8 cellular contexts compared by ENCODE assay signal in the genomic region with DNA sequence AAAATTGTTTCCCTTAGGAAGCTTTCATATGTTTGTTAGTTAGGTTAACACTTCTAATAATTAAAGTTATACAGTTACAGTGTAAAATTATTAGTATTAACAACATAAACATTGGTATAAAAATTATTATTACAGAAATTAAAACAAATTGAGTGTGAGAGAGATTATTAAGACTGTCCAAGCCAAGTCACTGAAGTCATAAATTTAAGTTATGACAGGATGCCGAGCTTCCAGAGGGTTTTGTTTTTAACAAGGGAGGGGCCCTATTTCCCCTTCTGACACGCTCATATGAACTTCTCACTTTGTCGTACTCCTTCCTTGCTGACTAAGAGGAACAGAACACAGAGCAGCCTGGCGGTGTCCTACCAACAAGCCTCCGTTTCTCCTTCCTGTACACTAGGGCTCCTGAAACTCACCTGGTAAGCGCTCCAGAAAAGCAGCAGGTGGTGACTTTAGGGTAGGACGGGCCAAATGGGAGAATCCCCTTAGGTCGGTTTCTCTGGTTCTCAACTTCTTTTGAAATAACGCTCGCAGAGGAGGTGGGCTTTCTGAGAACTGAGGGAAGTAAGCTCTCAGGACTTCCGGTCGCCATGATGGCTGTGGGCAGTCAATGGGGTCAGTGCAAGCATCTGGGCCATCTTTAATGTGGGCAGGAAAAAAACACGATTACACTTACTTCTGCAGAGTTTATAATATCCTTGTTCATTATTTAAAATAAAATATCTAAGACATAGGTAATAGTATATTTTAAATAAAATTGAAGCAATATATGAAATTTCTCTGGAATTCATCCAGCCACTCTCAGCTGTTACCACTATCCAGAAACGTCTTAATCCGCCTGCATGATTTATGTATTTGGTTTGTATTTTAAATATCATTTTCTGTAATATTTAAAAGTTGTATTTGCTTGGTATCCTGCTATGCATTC. TPM values are rescaled to one million over a fixed set of nuclear protein-coding genes. Genes with fewer than 3 reads are reported as not detected.
DNase-seq lines count a peak whose midpoint lies in the region; ATAC-seq, FAIRE-seq and TF ChIP-seq lines count a peak whose summit lies in the region.

A gene with protein sequence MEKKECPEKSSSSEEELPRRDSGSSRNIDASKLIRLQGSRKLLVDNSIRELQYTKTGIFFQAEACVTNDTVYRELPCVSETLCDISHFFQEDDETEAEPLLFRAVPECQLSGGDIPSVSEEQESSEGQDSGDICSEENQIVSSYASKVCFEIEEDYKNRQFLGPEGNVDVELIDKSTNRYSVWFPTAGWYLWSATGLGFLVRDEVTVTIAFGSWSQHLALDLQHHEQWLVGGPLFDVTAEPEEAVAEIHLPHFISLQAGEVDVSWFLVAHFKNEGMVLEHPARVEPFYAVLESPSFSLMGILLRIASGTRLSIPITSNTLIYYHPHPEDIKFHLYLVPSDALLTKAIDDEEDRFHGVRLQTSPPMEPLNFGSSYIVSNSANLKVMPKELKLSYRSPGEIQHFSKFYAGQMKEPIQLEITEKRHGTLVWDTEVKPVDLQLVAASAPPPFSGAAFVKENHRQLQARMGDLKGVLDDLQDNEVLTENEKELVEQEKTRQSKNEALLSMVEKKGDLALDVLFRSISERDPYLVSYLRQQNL (minus strand): TSS at position 537 of the 928 bp plus-strand sequence. CDS start 14,892 bp downstream, outside the sequence.

- FAIRE-seq in HTR-8/SVneo (lab: Jason Lieb, UNC): no peak

- H3K27ac Mint-ChIP-seq in endodermal cell: peak within 1 kb of the TSS; percentile 99

- peaks cover 7% of the 10 kb centered on the region for H3K9me3 Mint-ChIP-seq in endodermal cell

- WGBS in endodermal cell (ENCODE audit: insufficient coverage in 1 of 2, insufficient read length in 1 of 2), 2 experiments: 27 to 41% methylated on average over 9 to 13 of the region's 15 CpGs
- WGBS in mesenchymal stem cell: 0% methylated on average over 11 of the region's 15 CpGs

- H3K9me3 ChIP-seq in NT2/D1 (ENCODE audit: insufficient read depth, low read length): peaks cover 11% of the 10 kb centered on the region; the same call in 1 of the 2 replicates
- peaks cover 4% of the 10 kb centered on the region for H3K9me3 ChIP-seq in endodermal cell (ENCODE audit: control insufficient read depth, low read length)
- no peaks in the 10 kb centered on the region for H3K9me3 ChIP-seq in mesenchymal stem cell (ENCODE audit: control insufficient read depth, low read length)

- H3K4me3 Mint-ChIP-seq in endodermal cell: peak within 1 kb of the TSS; percentile 90

- H3K9ac ChIP-seq in NT2/D1 (ENCODE audit: insufficient read length, low read depth) (peak within 1 kb of the TSS; percentile 36), endodermal cell (ENCODE audit: extremely low read depth, low read length, poor library complexity, severe bottlenecking) (peak within 1 kb of the TSS; percentile 86), mesenchymal stem cell (ENCODE audit: low read length) (peak within 1 kb of the TSS; percentile 96)

- H3K36me3 Mint-ChIP-seq in endodermal cell (ENCODE audit: low read depth): peaks cover 18% of the 10 kb centered on the region

- peak; percentile 58 for ATAC-seq in GM19438 (IDR thresholded peaks at IDR 0.05; ENCODE audit: low read depth, unreplicated experiment)

- H3K4me2 ChIP-seq in mesenchymal stem cell (ENCODE audit: low read length, poor library complexity, severe bottlenecking): peak within 1 kb of the TSS; percentile 66

- peak within 1 kb of the TSS; percentile 88 for H2BK5ac ChIP-seq in mesenchymal stem cell (ENCODE audit: low read depth, low read length, poor library complexity, severe bottlenecking)

- H3K27ac ChIP-seq in C4-2B (peak within 1 kb of the TSS; percentile 79), endodermal cell (ENCODE audit: low read depth, low read length) (peak within 1 kb of the TSS; percentile 74), mesenchymal stem cell (ENCODE audit: low read length, poor library complexity, severe bottlenecking) (peak within 1 kb of the TSS; percentile 100)

- peak within 1 kb of the TSS; percentile 14 for H4K91ac ChIP-seq in mesenchymal stem cell (ENCODE audit: low read length)

- peak within 1 kb of the TSS; percentile 46 to 94 for H3K18ac ChIP-seq in mesenchymal stem cell (ENCODE audit: low read depth in 1 of 2, low read length in 2 of 2)

- H3K4me1 Mint-ChIP-seq in endodermal cell: peaks cover 6% of the 10 kb centered on the region

- H3K27me3 ChIP-seq in NT2/D1 (ENCODE audit: insufficient read depth, insufficient read length) (peaks cover 5% of the 10 kb centered on the region), endodermal cell (ENCODE audit: control insufficient read depth, insufficient read depth, low read length, poor library complexity, severe bottlenecking) (no peaks in the 10 kb centered on the region), mesenchymal stem cell (ENCODE audit: control insufficient read depth in 1 of 2, insufficient read depth in 1 of 2, low read length in 2 of 2) (no peaks in the 10 kb centered on the region)

- peaks cover 10% of the 10 kb centered on the region for H3K79me1 ChIP-seq in mesenchymal stem cell (replicated peaks; ENCODE audit: low read length, poor library complexity, severe bottlenecking)

- DNase-seq in HTR-8/SVneo (ENCODE audit: insufficient read length, low spot score) (peak; percentile 75), NT2/D1 (ENCODE audit: low read depth, low spot score) (peak; percentile 70), endodermal cell (peak; percentile 92), mesenchymal stem cell (peak; percentile 93)
- DNase-seq in activated CD8-positive, alpha-beta memory T cell treated with anti-CD3 and anti-CD28 coated beads for 48 hours (ENCODE audit: low read depth in 2 of 3, low spot score in 2 of 3): peak; percentile 58 to 67 (median 60)
- peak; percentile 47 for DNase-seq in stimulated activated CD8-positive, alpha-beta memory T cell treated with anti-CD3 and anti-CD28 coated beads, Interleukin-12 subunit alpha, Interleukin-12 subunit beta, amount 100 ng/mL, for 24 hours (ENCODE audit: extremely low read depth)

- no peak within 1 kb of the TSS for H3K23ac ChIP-seq in mesenchymal stem cell (ENCODE audit: low read length in 2 of 2)

- H4K8ac ChIP-seq in mesenchymal stem cell (ENCODE audit: low read length): peak within 1 kb of the TSS; percentile 86

- H3K4ac ChIP-seq in mesenchymal stem cell (ENCODE audit: low read depth in 1 of 2, low read length in 2 of 2): peak within 1 kb of the TSS; percentile 46 to 99

- peak within 1 kb of the TSS; percentile 92 for H2AFZ ChIP-seq in mesenchymal stem cell (ENCODE audit: low read depth, low read length)

- peak within 1 kb of the TSS; percentile 73 for H2BK15ac ChIP-seq in mesenchymal stem cell (ENCODE audit: low read depth, poor library complexity, severe bottlenecking)

- TF ChIP-seq CTCF in C4-2B (conservative IDR thresholded peaks at IDR 0.05): no peak
- TF ChIP-seq CTCF in endodermal cell (conservative IDR thresholded peaks at IDR 0.05): peak; percentile 27

- H3K4me3 ChIP-seq in NT2/D1 (ENCODE audit: insufficient read length, low read depth) (peak within 1 kb of the TSS; percentile 29), endodermal cell (ENCODE audit: low read length) (peak within 1 kb of the TSS; percentile 92), mesenchymal stem cell (ENCODE audit: insufficient read depth in 1 of 2, low read depth in 1 of 2, low read length in 2 of 2) (peak within 1 kb of the TSS; percentile 62 to 88)

- H2AK5ac ChIP-seq in mesenchymal stem cell (ENCODE audit: low read length, severe bottlenecking): peak within 1 kb of the TSS; percentile 36

- H3K14ac ChIP-seq in mesenchymal stem cell (ENCODE audit: low read length in 2 of 2): no peak within 1 kb of the TSS

- H3K27me3 Mint-ChIP-seq in endodermal cell (ENCODE audit: insufficient read depth): peaks cover 3% of the 10 kb centered on the region

- H2BK12ac ChIP-seq in mesenchymal stem cell (ENCODE audit: low read length in 2 of 2): no peak within 1 kb of the TSS

- H2BK120ac ChIP-seq in mesenchymal stem cell (ENCODE audit: low read depth, low read length): peak within 1 kb of the TSS; percentile 11

- H3K36me3 ChIP-seq in NT2/D1 (ENCODE audit: insufficient read depth, insufficient read length, low read length) (no peaks in the 10 kb centered on the region), endodermal cell (ENCODE audit: control insufficient read depth, insufficient read depth, low read length) (peaks cover 4% of the 10 kb centered on the region), mesenchymal stem cell (ENCODE audit: control insufficient read depth in 1 of 2, insufficient read depth in 2 of 2, low read depth in 1 of 2, low read length in 2 of 2) (no peaks in the 10 kb centered on the region)

- H3K4me1 ChIP-seq in NT2/D1 (ENCODE audit: insufficient read depth, insufficient read length): no peaks in the 10 kb centered on the region
- H3K4me1 ChIP-seq in endodermal cell (ENCODE audit: control insufficient read depth, insufficient read depth, low read length): no peaks in the 10 kb centered on the region
- peaks cover 5% of the 10 kb centered on the region for H3K4me1 ChIP-seq in mesenchymal stem cell (ENCODE audit: control insufficient read depth, insufficient read depth, low read depth, low read length)

RNA-seq across cellular contexts. Expression of the gene that starts here (rescaled TPM):
- 10 to 100 TPM; 34.0 to 44.6 TPM for total RNA-seq in endodermal cell
- 29.4 TPM for polyA plus RNA-seq in endodermal cell (2013, experiment 1 of 2)
- 28.4 TPM for polyA plus RNA-seq in endodermal cell (2013, experiment 2 of 2)
- polyA plus RNA-seq in mesenchymal stem cell (2013, experiment 1 of 2): 29.2 TPM
- polyA plus RNA-seq in mesenchymal stem cell (2013, experiment 2 of 2): 28.7 TPM

Comparison
In these comparisons a context has a peak if more than half of its experiments do, and no peak if none do; other contexts are left out.
1. Peak in every context shown above with its lines: DNase-seq, ATAC-seq, H3K4me3 ChIP-seq and H3K27ac ChIP-seq.
2. H3K4me3 ChIP-seq: peak in every context shown above with its lines; median percentile 92 in endodermal cell; 75 in mesenchymal stem cell; 29 in NT2/D1.
3. H3K9ac ChIP-seq: peak in every context shown above with its lines; median percentile 96 in mesenchymal stem cell; 86 in endodermal cell; 36 in NT2/D1.